ENCODE assay signal across 8 cellular contexts in genomic region chr2:131858197-131858596, GRCh38.
DNase-seq lines count a peak whose midpoint lies in the region; FAIRE-seq and TF ChIP-seq lines count a peak whose summit lies in the region.
"Not testable (repeated sequence)": the region's sequence is repeated elsewhere in the genome, so short reads cannot be mapped to it uniquely, and the experiment has no call there.

No MANE protein-coding gene starts in this region.

- DNase-seq in D721Med (ENCODE audit: insufficient read length, low spot score); HFFc6; chondrocyte (ENCODE audit: low spot score); frontal cortex (ENCODE audit: low spot score in 2 of 2); mesothelial cell of epicardium (ENCODE audit: low spot score in 2 of 2, unreplicated experiment in 2 of 2): not testable (repeated sequence)
- DNase-seq in NCI-H69 (lab: John Stamatoyannopoulos, UW) (peak; percentile 1), superior temporal gyrus (ENCODE audit: extremely low spot score) (peak; percentile 61)

- TF ChIP-seq CTCF in D721Med (IDR thresholded peaks at IDR 0.05; ENCODE audit: insufficient read depth, missing control alignments), result peak; percentile 28
- TF ChIP-seq CTCF in HFFc6 (IDR thresholded peaks at IDR 0.05), result peak; percentile 63
- TF ChIP-seq CTCF in chondrocyte (IDR thresholded peaks at IDR 0.05), result peak; percentile 79
- peak; percentile 42 for TF ChIP-seq CTCF in mesothelial cell of epicardium (IDR thresholded peaks at IDR 0.05; ENCODE audit: unreplicated experiment)

- H3K4me1 Mint-ChIP-seq in HFFc6 (ENCODE audit: low read depth); chondrocyte (ENCODE audit: low read depth); mesothelial cell of epicardium: not testable (repeated sequence)

- not testable (repeated sequence) for FAIRE-seq in D721Med (lab: Jason Lieb, UNC)
- FAIRE-seq in TTC549 (lab: Jason Lieb, UNC) (peak; percentile 93), frontal cortex (lab: Jason Lieb, UNC) (peak; percentile 98)

- H3K27ac Mint-ChIP-seq in HFFc6; chondrocyte (ENCODE audit: unreplicated experiment); mesothelial cell of epicardium: not testable (repeated sequence)

- H3K27me3 Mint-ChIP-seq in HFFc6 (ENCODE audit: insufficient read depth); chondrocyte (ENCODE audit: low read depth); mesothelial cell of epicardium (ENCODE audit: low read depth): not testable (repeated sequence)

- not testable (repeated sequence) for H3K4me3 Mint-ChIP-seq in HFFc6; chondrocyte (ENCODE audit: unreplicated experiment); mesothelial cell of epicardium

- not testable (repeated sequence) for H3K36me3 Mint-ChIP-seq in HFFc6 (ENCODE audit: low read depth); chondrocyte (ENCODE audit: low read depth); mesothelial cell of epicardium

- not testable (repeated sequence) for H3K9me3 Mint-ChIP-seq in HFFc6; chondrocyte (ENCODE audit: low read depth); mesothelial cell of epicardium

Comparison
In these comparisons a context has a peak if more than half of its experiments do, and no peak if none do; other contexts are left out.
1. CTCF ChIP-seq: peak in every context shown above with its lines; median percentile 79 in chondrocyte; 63 in HFFc6; 42 in mesothelial cell of epicardium; 28 in D721Med.